ENCODE assay signal across 9 cellular contexts in genomic region chr3:111864821-111865656, GRCh38. TPM values are rescaled to one million over a fixed set of nuclear protein-coding genes. Genes with fewer than 3 reads are reported as not detected.
A peak's percentile ranks its signal among the peaks of the same experiment; 100 is the strongest.
DNase-seq lines count a peak whose midpoint lies in the region; ATAC-seq and TF ChIP-seq lines count a peak whose summit lies in the region.
"Had no signal": no experiment of that assay in that cellular context is flagged by ENCODE, and none has a peak within 500 bp of the region (broad histone marks: within the 10 kb centered on the region; RNA-seq: fewer than 3 reads in every experiment).

No MANE protein-coding gene starts in this region.

- peak overlapping the region; percentile 68 to 98; a peak in 3 of 4 replicates for H3K27ac ChIP-seq in SK-N-SH (ENCODE audit: low read depth in 2 of 2, low read length in 1 of 2)
- peak overlapping the region; percentile 59 to 77 (median 70) for H3K27ac ChIP-seq in gastrocnemius medialis
- H3K27ac ChIP-seq in naive thymus-derived CD4-positive, alpha-beta T cell (ENCODE audit: low read depth, low read length) = no peak overlapping the region

- H3K27me3 ChIP-seq in SK-N-SH (ENCODE audit: insufficient read depth) (no peaks in the 10 kb centered on the region), gastrocnemius medialis (peaks cover 14 to 24% (median 15%) of the 10 kb centered on the region in 3 donors)
- peaks cover 0 to 3% of the 10 kb centered on the region in 2 donors for H3K27me3 ChIP-seq in naive thymus-derived CD4-positive, alpha-beta T cell (ENCODE audit: control insufficient read depth in 2 of 2, insufficient read depth in 2 of 2, low read length in 2 of 2)

- H3K27me3 Mint-ChIP-seq in naive thymus-derived CD4-positive, alpha-beta T cell = peaks cover 16 to 54% (median 45%) of the 10 kb centered on the region in 5 donors

- CTCF ChIA-PET in SK-N-SH (lab: Yijun Ruan, JAX) = interaction anchor here (0.6 to 2.1 kb wide), 4 partner anchors 8 to 149 kb away, joined by 3 to 5 read pairs (median 4); no protein-coding TSS in a partner anchor
- CTCF ChIA-PET in naive thymus-derived CD4-positive, alpha-beta T cell (lab: Charles Lee) = no interaction called here

- no peak overlapping the region for H3K4me3 Mint-ChIP-seq in naive thymus-derived CD4-positive, alpha-beta T cell

- 38% methylated on average over 6 of the region's 6 CpGs for WGBS in SK-N-SH (ENCODE audit: low lambda C conversion rate)

- H3K9me3 Mint-ChIP-seq in naive thymus-derived CD4-positive, alpha-beta T cell = no peaks in the 10 kb centered on the region

- POLR2A ChIA-PET in SK-N-SH (lab: Yijun Ruan, JAX) = no interaction called here
- POLR2A ChIA-PET in naive thymus-derived CD4-positive, alpha-beta T cell (lab: Charles Lee) = interaction anchor here (1.0 kb wide), 1 partner anchor 9 kb away, joined by 3 read pairs; no protein-coding TSS in a partner anchor

- H2AFZ ChIP-seq in SK-N-SH (ENCODE audit: low read depth) = no peak overlapping the region

- H3K4me2 ChIP-seq in SK-N-SH = peak overlapping the region; percentile 81

- peaks cover 9 to 12% (median 10%) of the 10 kb centered on the region in 7 donors for H3K4me1 Mint-ChIP-seq in naive thymus-derived CD4-positive, alpha-beta T cell

- intact Hi-C loops in left cardiac atrium (cut with DNase I) (loop anchor here (5.0 to 10.0 kb wide), 4 partner anchors 47 to 140 kb away; no protein-coding TSS in a partner anchor), gastrocnemius medialis (cut with DNase I; ENCODE audit: low total_unique reads) (loop anchor here (5.0 kb wide), 3 partner anchors 37 to 128 kb away; no protein-coding TSS in a partner anchor)
- intact Hi-C loops in naive thymus-derived CD4-positive, alpha-beta T cell (cut with micrococcal nuclease) = loop anchor here (5.0 kb wide), 1 partner anchor 148 kb away; no protein-coding TSS in a partner anchor

- H3K36me3 ChIP-seq in SK-N-SH (replicated peaks in 1 of 2; ENCODE audit: control insufficient read depth in 1 of 2, insufficient read depth in 2 of 2, low read length in 1 of 2) = no peaks in the 10 kb centered on the region
- H3K36me3 ChIP-seq in gastrocnemius medialis = no peaks in the 10 kb centered on the region
- no peaks in the 10 kb centered on the region for H3K36me3 ChIP-seq in naive thymus-derived CD4-positive, alpha-beta T cell (ENCODE audit: control insufficient read depth in 2 of 3, insufficient read depth in 3 of 3, low read length in 3 of 3)

- no peak for TF ChIP-seq POLR2A in gastrocnemius medialis (IDR thresholded peaks at IDR 0.05)

- H3K9me2 ChIP-seq in SK-N-SH = no peaks in the 10 kb centered on the region

- TF ChIP-seq EP300 in SK-N-SH (IDR thresholded peaks at IDR 0.05; ENCODE audit: borderline replicate concordance in 1 of 2, low read depth in 1 of 2, low read length in 1 of 2) = peak in 1 of 2 experiments; percentile 82; a peak in 2 of 4 replicates

- H3K4me1 ChIP-seq in SK-N-SH (ENCODE audit: control insufficient read depth in 1 of 2, insufficient read depth in 2 of 2, low read depth in 1 of 2, low read length in 1 of 2) (peaks cover 3 to 37% of the 10 kb centered on the region in 2 experiments), gastrocnemius medialis (peaks cover 0 to 28% of the 10 kb centered on the region in 2 donors)
- peaks cover 5 to 8% of the 10 kb centered on the region in 2 donors for H3K4me1 ChIP-seq in naive thymus-derived CD4-positive, alpha-beta T cell (ENCODE audit: control insufficient read depth in 2 of 2, insufficient read depth in 2 of 2, low read length in 2 of 2)

- peaks cover 89% of the 10 kb centered on the region for H3K79me2 ChIP-seq in SK-N-SH (ENCODE audit: insufficient read depth)

- H3K9me3 ChIP-seq in SK-N-SH (no peaks in the 10 kb centered on the region), gastrocnemius medialis (no peaks in the 10 kb centered on the region)
- no peaks in the 10 kb centered on the region for H3K9me3 ChIP-seq in naive thymus-derived CD4-positive, alpha-beta T cell (ENCODE audit: control insufficient read depth in 2 of 3, low read length in 3 of 3)

- no peaks in the 10 kb centered on the region for H4K20me1 ChIP-seq in SK-N-SH (ENCODE audit: insufficient read depth)

- ATAC-seq in left cardiac atrium = peak; percentile 49 to 53
- peak in 1 of 2 donors; percentile 28 for ATAC-seq in gastrocnemius medialis
- no peak for ATAC-seq in GM18867 (IDR thresholded peaks at IDR 0.05; ENCODE audit: unreplicated experiment)
- no peak for ATAC-seq in naive thymus-derived CD4-positive, alpha-beta T cell
- ATAC-seq: GM12878 had no signal

- no peaks in the 10 kb centered on the region for H3K36me3 Mint-ChIP-seq in naive thymus-derived CD4-positive, alpha-beta T cell

- H3K9ac ChIP-seq in SK-N-SH = peak overlapping the region; percentile 97

- TF ChIP-seq RAD21 in SK-N-SH (IDR thresholded peaks at IDR 0.05; ENCODE audit: low read length) = peak; percentile 30

- H3F3A ChIP-seq in SK-N-SH (replicated peaks; ENCODE audit: insufficient read depth) = peaks cover 45% of the 10 kb centered on the region

- H3K27ac Mint-ChIP-seq in naive thymus-derived CD4-positive, alpha-beta T cell = no peak overlapping the region

- peak; percentile 44 for DNase-seq in GM03348 (ENCODE audit: low spot score)
- DNase-seq in SK-N-SH = no peak
- peak; percentile 44 for DNase-seq in left cardiac atrium
- no peak for DNase-seq in gastrocnemius medialis
- DNase-seq in activated T-cell treated with anti-CD3 and anti-CD28 coated beads, Interleukin-2, amount 50 U/mL, for 1 hour = no peak
- DNase-seq in Ammon's horn (ENCODE audit: low spot score) = no peak
- DNase-seq in naive thymus-derived CD4-positive, alpha-beta T cell = no peak

- in situ Hi-C loops in gastrocnemius medialis (cut with MboI; ENCODE audit: low sequenced_read_pairs in 4 of 4) = loop anchor here in 1 of 4 donors (10.0 kb wide), 1 partner anchor 110 kb away; the partner anchor contains the start of gene ABHD10

- TF ChIP-seq CTCF in SK-N-SH (IDR thresholded peaks at IDR 0.05) (peak; percentile 57), gastrocnemius medialis (IDR thresholded peaks at IDR 0.05 in 4 of 5, conservative IDR thresholded peaks at IDR 0.05 in 1 of 5) (no peak)

- H3K4me3 ChIP-seq in SK-N-SH (ENCODE audit: low read depth in 2 of 2, low read length in 1 of 2) (peak overlapping the region; percentile 10 to 24; a peak in 2 of 4 replicates), gastrocnemius medialis (no peak overlapping the region)
- H3K4me3 ChIP-seq in naive thymus-derived CD4-positive, alpha-beta T cell (ENCODE audit: low read length) = no peak overlapping the region
- H3K4me3 ChIP-seq: GM12878 had no signal

TF ChIP-seq in SK-N-SH, 30 proteins besides CTCF, POLR2A, EP300 and RAD21 (continues in another document):
- TF ChIP-seq ELF1 (IDR thresholded peaks at IDR 0.05) (0 out of 2 replicates have a peak, but pooled peaks have one; percentile 9), YY1 (IDR thresholded peaks at IDR 0.05; ENCODE audit: low read depth) (no peak), NFIC (IDR thresholded peaks at IDR 0.05; ENCODE audit: borderline replicate concordance) (peak; percentile 71), TCF12 (IDR thresholded peaks at IDR 0.05) (peak; percentile 90), USF1 (IDR thresholded peaks at IDR 0.05; ENCODE audit: borderline replicate concordance, low read depth) (no peak), MEF2A (IDR thresholded peaks at IDR 0.05; ENCODE audit: borderline replicate concordance, low read depth) (peak; percentile 89), IRF3 (IDR thresholded peaks at IDR 0.05; ENCODE audit: low read depth, low read length) (no peak), POLR2AphosphoS5 (IDR thresholded peaks at IDR 0.05; ENCODE audit: low read depth, low read length) (peak; percentile 70; the same call in 1 of the 2 replicates), NRF1 (IDR thresholded peaks at IDR 0.05; ENCODE audit: low read depth, low read length) (no peak), MXI1 (IDR thresholded peaks at IDR 0.05; ENCODE audit: low read depth, low read length) (no peak), PBX3 (IDR thresholded peaks at IDR 0.05) (peak; percentile 91), FOSL2 (IDR thresholded peaks at IDR 0.05; ENCODE audit: borderline replicate concordance, low read depth) (peak; percentile 25; the same call in 1 of the 2 replicates)

RNA-seq across cellular contexts. Expression of gene PHLDB2, which starts 6.0 kb away (rescaled TPM):
- 18.0 and 23.3 TPM in 2 replicates for polyA plus RNA-seq in SK-N-SH (2012; rRNA removed)
- polyA plus RNA-seq in SK-N-SH (2012; cell fraction: cytosol; rRNA removed) = 18.0 and 21.5 TPM in 2 replicates
- 36.7 and 73.8 TPM in 2 replicates for polyA plus RNA-seq in SK-N-SH (2012; cell fraction: nucleus; rRNA removed)
- total RNA-seq in left cardiac atrium (10 to 100 TPM; 29.0 to 31.2 TPM), gastrocnemius medialis (1 to 10 TPM; 3.0 to 7.2 (median 4.0) TPM)
- 1 to 10 TPM in 3 of 5 experiments, under 1 TPM in 2; 0.38 to 6.8 (median 1.6) TPM for total RNA-seq in naive thymus-derived CD4-positive, alpha-beta T cell
- polyA plus RNA-seq in naive thymus-derived CD4-positive, alpha-beta T cell = under 1 TPM; 0.15 to 0.45 TPM

Comparison
In these comparisons a context has a peak if more than half of its experiments do, and no peak if none do; other contexts are left out.
1. DNase-seq: peak in GM03348 (single experiment) and left cardiac atrium (single experiment); none in SK-N-SH (single experiment), gastrocnemius medialis (0 of 2), activated T-cell treated with anti-CD3 and anti-CD28 coated beads, Interleukin-2, amount 50 U/mL, for 1 hour (single experiment), Ammon's horn (single experiment) and naive thymus-derived CD4-positive, alpha-beta T cell (0 of 9).
2. H3K4me3 ChIP-seq: peak in SK-N-SH (2 of 2); none in gastrocnemius medialis (0 of 4) and naive thymus-derived CD4-positive, alpha-beta T cell (single experiment).
3. ATAC-seq: peak in left cardiac atrium (2 of 2); none in GM18867 (single experiment) and naive thymus-derived CD4-positive, alpha-beta T cell (single experiment).